In the genomic region with DNA sequence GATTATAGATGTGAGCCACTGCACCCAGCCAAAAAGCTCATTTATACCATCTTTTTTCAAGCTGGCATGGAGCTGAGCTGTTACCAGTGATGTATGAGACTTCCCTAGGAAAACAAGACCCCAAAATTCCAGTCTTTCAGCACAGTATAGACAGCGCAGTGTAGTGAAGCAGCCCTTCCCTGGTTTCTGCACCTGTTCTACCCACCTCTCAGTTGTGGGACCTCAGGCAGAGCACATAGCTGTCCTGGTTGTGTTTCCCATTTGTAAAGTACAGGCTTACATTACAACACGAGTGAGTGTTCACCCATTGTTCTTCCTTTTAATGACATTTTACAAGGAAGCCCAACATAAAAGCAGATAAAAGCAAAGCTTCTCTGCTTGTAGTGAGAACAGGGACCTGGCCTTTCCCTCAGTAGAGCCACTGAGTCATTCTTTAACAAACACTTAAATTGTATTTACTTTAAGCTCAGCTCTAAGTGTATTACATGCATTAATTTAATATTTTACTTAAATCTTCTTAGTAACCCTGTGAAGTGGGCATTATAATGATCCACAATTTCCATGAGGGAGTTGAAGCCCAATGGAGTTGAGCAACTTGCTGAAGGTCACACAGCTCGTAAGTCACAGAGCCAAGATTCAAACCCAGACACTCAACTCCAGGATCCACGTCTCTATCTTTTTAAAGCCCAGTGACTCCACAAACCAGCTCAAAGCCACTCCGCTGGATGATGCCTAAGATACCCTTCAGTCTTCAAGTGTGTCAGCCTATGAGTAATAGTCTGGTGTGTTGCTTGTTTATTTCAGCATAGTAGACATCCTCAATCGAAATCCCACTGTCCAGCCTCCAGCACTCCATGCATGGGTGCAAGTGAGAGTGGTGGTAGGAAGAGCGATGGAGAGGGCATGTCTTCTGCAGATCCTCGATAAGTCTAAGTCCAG, we compare ENCODE assay signal across 15 cellular contexts. TPM values are rescaled to one million over a fixed set of nuclear protein-coding genes. Genes with fewer than 3 reads are reported as not detected.
DNase-seq lines count a peak whose midpoint lies in the region; TF ChIP-seq lines count a peak whose summit lies in the region.
"Had no signal": no experiment of that assay in that cellular context is flagged by ENCODE, and none has a peak within 500 bp of the region (broad histone marks: within the 10 kb centered on the region; RNA-seq: fewer than 3 reads in every experiment).

No MANE protein-coding gene starts in this region.

- H3K9me3 ChIP-seq in osteoblast (ENCODE audit: low read depth, low read length) = no peaks in the 10 kb centered on the region
- peaks cover 0 to 3% of the 10 kb centered on the region in 2 donors for H3K9me3 ChIP-seq in transverse colon
- H3K9me3 ChIP-seq: Caco-2 had no signal

- H4K20me1 ChIP-seq in osteoblast (ENCODE audit: insufficient read depth, low read length) = no peaks in the 10 kb centered on the region

- TF ChIP-seq CTCF in epithelial cell of esophagus (IDR thresholded peaks at IDR 0.05; ENCODE audit: insufficient read depth, low read depth, low read length, missing control alignments) (no peak), osteoblast (IDR thresholded peaks at IDR 0.05; ENCODE audit: extremely low read depth, low read depth, low read length) (no peak), transverse colon (IDR thresholded peaks at IDR 0.05) (no peak)

- H3K27me3 ChIP-seq in osteoblast (ENCODE audit: insufficient read depth, low read length) (no peaks in the 10 kb centered on the region), transverse colon (no peaks in the 10 kb centered on the region)

- TF ChIP-seq POLR2A in transverse colon (IDR thresholded peaks at IDR 0.05) = no peak

- H3K79me2 ChIP-seq in osteoblast (ENCODE audit: insufficient read depth, low read length) = no peaks in the 10 kb centered on the region

- H2AFZ ChIP-seq in osteoblast (ENCODE audit: low read length) = no peak overlapping the region

- H3K4me1 ChIP-seq in osteoblast (ENCODE audit: insufficient read depth, low read length) (peaks cover 8% of the 10 kb centered on the region), transverse colon (peaks cover 0 to 7% (median 0%) of the 10 kb centered on the region in 4 donors)
- H3K4me1 ChIP-seq: Caco-2 had no signal

- peak; percentile 89 for DNase-seq in DMS53 treated with DMSO at 0.1 percent for 48 hours (lab: John Stamatoyannopoulos, UW; ENCODE audit: unreplicated experiment)
- DNase-seq in M059J (ENCODE audit: low read depth) = peak; percentile 20
- peak; percentile 8 for DNase-seq in epithelial cell of esophagus (ENCODE audit: low read depth)
- DNase-seq in osteoblast (ENCODE audit: insufficient read length, low spot score, missing footprints) = peak; percentile 5
- DNase-seq in ecto neural progenitor cell (ENCODE audit: low spot score) = no peak
- DNase-seq in dedifferentiated amniotic fluid mesenchymal stem cell (ENCODE audit: extremely low spot score) = no peak
- no peak for DNase-seq in ureter (ENCODE audit: low spot score)
- no peak for DNase-seq in transverse colon
- DNase-seq: Caco-2, DND-41, Karpas-422, NCI-H1105, NCI-H187, NCI-H2171, NCI-H446 treated with DMSO at 0.1 percent for 48 hours had no signal

- H3K36me3 ChIP-seq in osteoblast (ENCODE audit: insufficient read depth, low read length) = no peaks in the 10 kb centered on the region
- H3K36me3 ChIP-seq in transverse colon = no peaks in the 10 kb centered on the region

- TF ChIP-seq EP300 in transverse colon (IDR thresholded peaks at IDR 0.05; ENCODE audit: low read depth) = no peak

- intact Hi-C loops in transverse colon (cut with DNase I; ENCODE audit: low total_unique reads) = no loop called here

- no peak overlapping the region for H3K4me2 ChIP-seq in osteoblast (ENCODE audit: insufficient read depth, low read length)

- in situ Hi-C loops in transverse colon (cut with MboI; ENCODE audit: low pct_ligation_motif_present in 1 of 4, low pct_unique_long_range_greater_than_20kb in 1 of 4, low sequenced_read_pairs in 3 of 4) = no loop called here

- H3K4me3 ChIP-seq in epithelial cell of esophagus (ENCODE audit: low read length) (no peak overlapping the region), osteoblast (ENCODE audit: insufficient read depth, low read length) (no peak overlapping the region), transverse colon (no peak overlapping the region)

- H3K27ac ChIP-seq in osteoblast (ENCODE audit: low read depth, low read length) (no peak overlapping the region), transverse colon (no peak overlapping the region)

- 72 to 76% methylated on average over 7 to 8 of the region's 8 CpGs for WGBS in transverse colon (ENCODE audit: low coverage in 1 of 2), 2 donors

RNA-seq across cellular contexts. Expression of gene CAPZB, which starts 40.5 kb away (rescaled TPM):
- 183 and 192 TPM in 2 replicates for total RNA-seq in M059J (2014; rRNA removed; shearing (Covaris generic))
- total RNA-seq in osteoblast (217 and 224 TPM in 2 replicates), ureter (284 TPM), transverse colon (100 to 1,000 TPM; 127 to 404 (median 136) TPM)

Comparison
In these comparisons a context has a peak if more than half of its experiments do, and no peak if none do; other contexts are left out.
1. DNase-seq: peak in DMS53 treated with DMSO at 0.1 percent for 48 hours (single experiment), M059J (single experiment), epithelial cell of esophagus (single experiment) and osteoblast (single experiment); none in ecto neural progenitor cell (single experiment), dedifferentiated amniotic fluid mesenchymal stem cell (single experiment), ureter (single experiment) and transverse colon (single experiment).